Comparison of ENCODE assay signal across 16 cellular contexts in the genomic region with DNA sequence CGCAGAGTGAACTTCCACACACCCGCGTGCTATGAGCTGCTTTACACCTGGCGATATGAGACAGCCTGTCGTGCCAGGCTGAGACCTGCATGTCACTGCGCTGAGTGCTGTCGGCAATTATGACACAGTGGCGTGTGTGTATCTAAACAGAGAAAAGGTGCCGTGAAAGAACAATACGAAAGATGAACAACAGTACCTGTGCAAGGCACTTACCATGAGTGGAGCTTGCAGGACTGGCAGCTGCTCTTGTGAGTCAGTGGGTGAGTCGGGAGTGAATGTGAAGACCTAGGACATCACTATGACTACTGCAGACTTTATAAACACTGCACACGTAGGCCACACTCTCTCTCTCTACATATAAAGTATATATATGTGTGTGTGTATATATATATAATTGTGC.
DNase-seq lines count a peak whose midpoint lies in the region; ATAC-seq and TF ChIP-seq lines count a peak whose summit lies in the region.
"Had no signal": no experiment of that assay in that cellular context is flagged by ENCODE, and none has a peak within 500 bp of the region (broad histone marks: within the 10 kb centered on the region; RNA-seq: fewer than 3 reads in every experiment).

No MANE protein-coding gene starts in this region.

- H3K4me2 ChIP-seq in PC-3 (ENCODE audit: low read length) (peak overlapping the region; percentile 30), mammary epithelial cell (ENCODE audit: insufficient read depth, low read depth, low read length) (no peak overlapping the region)
- H3K4me2 ChIP-seq: BLaER1 had no signal

- POLR2A ChIA-PET in PC-3 (lab: Charles Lee; ENCODE audit: unreplicated experiment): interaction anchor here (0.5 kb wide), 1 partner anchor 116 kb away, joined by 4 read pairs; no protein-coding TSS in a partner anchor

- H3K4me1 ChIP-seq in PC-3 (ENCODE audit: insufficient read depth, low read length): peaks cover 64% of the 10 kb centered on the region
- peaks cover 4% of the 10 kb centered on the region for H3K4me1 ChIP-seq in mammary epithelial cell (ENCODE audit: insufficient read depth, low read length)

- H4K20me1 ChIP-seq in PC-3 (ENCODE audit: low read length): no peaks in the 10 kb centered on the region
- H4K20me1 ChIP-seq in mammary epithelial cell (ENCODE audit: insufficient read depth, low read length): no peaks in the 10 kb centered on the region
- H4K20me1 ChIP-seq: BLaER1 had no signal

- H3K4me3 ChIP-seq in PC-3 (ENCODE audit: low read length): no peak overlapping the region
- no peak overlapping the region for H3K4me3 ChIP-seq in mammary epithelial cell (replicated peaks in 1 of 3; ENCODE audit: insufficient read depth in 1 of 3, low read depth in 2 of 3, low read length in 3 of 3)
- H3K4me3 ChIP-seq: BLaER1, cardiac muscle cell, left lung, Peyer's patch had no signal

- ATAC-seq in PC-3 (peak; percentile 48), GM21381 (IDR thresholded peaks at IDR 0.05; ENCODE audit: unreplicated experiment) (no peak), GM19035 (IDR thresholded peaks at IDR 0.05; ENCODE audit: unreplicated experiment) (no peak), left cardiac atrium (no peak)
- ATAC-seq: left lung; naive thymus-derived CD4-positive, alpha-beta T cell had no signal

- peak overlapping the region; percentile 97 for H3K27ac ChIP-seq in PC-3 (ENCODE audit: low read length)
- H3K27ac ChIP-seq in mammary epithelial cell (ENCODE audit: insufficient read depth, low read depth, low read length): no peak overlapping the region
- H3K27ac ChIP-seq: BLaER1, cardiac muscle cell, left lung, Peyer's patch had no signal

- H3K36me3 ChIP-seq in PC-3 (ENCODE audit: low read depth, low read length) (no peaks in the 10 kb centered on the region), mammary epithelial cell (ENCODE audit: insufficient read depth, low read length) (no peaks in the 10 kb centered on the region)
- H3K36me3 ChIP-seq: BLaER1, cardiac muscle cell, left lung, Peyer's patch had no signal

- in situ Hi-C loops in mammary epithelial cell (cut with MboI; ENCODE audit: low sequenced_read_pairs in 2 of 2): no loop called here

- H3F3A ChIP-seq in PC-3 (ENCODE audit: low read length, unreplicated experiment): no peaks in the 10 kb centered on the region

- WGBS in mammary epithelial cell (ENCODE audit: low coverage, missing lambda C conversion rate): 71% methylated on average over 9 of the region's 12 CpGs

- H3K27me3 ChIP-seq in PC-3 (ENCODE audit: low read length) (no peaks in the 10 kb centered on the region), mammary epithelial cell (ENCODE audit: insufficient read depth, low read length) (no peaks in the 10 kb centered on the region)
- H3K27me3 ChIP-seq: BLaER1, cardiac muscle cell, left lung, Peyer's patch had no signal

- H3K9me2 ChIP-seq in PC-3 (replicated peaks; ENCODE audit: low read length): no peaks in the 10 kb centered on the region

- H3K9me3 ChIP-seq in PC-3 (ENCODE audit: low read length): no peaks in the 10 kb centered on the region
- no peaks in the 10 kb centered on the region for H3K9me3 ChIP-seq in mammary epithelial cell (replicated peaks; ENCODE audit: insufficient read depth, low read length)
- H3K9me3 ChIP-seq: BLaER1, left lung, Peyer's patch had no signal

- no peak overlapping the region; the same call in 1 of the 2 replicates for H3K9ac ChIP-seq in PC-3 (ENCODE audit: low read length)
- H3K9ac ChIP-seq in mammary epithelial cell (ENCODE audit: insufficient read depth, low read length): no peak overlapping the region
- H3K9ac ChIP-seq: BLaER1 had no signal

- intact Hi-C loops in PC-3 (cut with micrococcal nuclease) (loop anchor here (2.0 kb wide), 1 partner anchor 69 kb away; a partner anchor contains a TSS), mammary epithelial cell (cut with micrococcal nuclease) (no loop called here), left cardiac atrium (cut with DNase I) (no loop called here)

- CTCF ChIA-PET in PC-3 (lab: Charles Lee): no interaction called here
- CTCF ChIA-PET in mammary epithelial cell (lab: Charles Lee; ENCODE audit: low non-redundant PET): interaction anchor here (0.6 kb wide), 1 partner anchor 8 kb away, joined by 3 read pairs; no protein-coding TSS in a partner anchor

- dilution Hi-C loops in mammary epithelial cell (cut with HindIII; ENCODE audit: low sequenced_read_pairs): no loop called here

- H3K79me2 ChIP-seq in PC-3 (ENCODE audit: low read length): no peaks in the 10 kb centered on the region
- no peaks in the 10 kb centered on the region for H3K79me2 ChIP-seq in mammary epithelial cell (ENCODE audit: insufficient read depth, low read length)

- DNase-seq in activated naive CD4-positive, alpha-beta T cell treated with Interleukin-2 at 50 U/mL for 16 hours: peak; percentile 32
- DNase-seq in activated naive CD4-positive, alpha-beta T cell (lab: John Stamatoyannopoulos, UW): no peak
- DNase-seq in PC-3 (peak; percentile 73), mammary epithelial cell (peak; percentile 61), left cardiac atrium (no peak)
- peak; percentile 60 for DNase-seq in stimulated activated CD8-positive, alpha-beta memory T cell treated with anti-CD3 and anti-CD28 coated beads, Interleukin-4, amount 100 ng/mL, for 48 hours
- DNase-seq: HFFc6; left lung; MV-4-11; naive thymus-derived CD4-positive, alpha-beta T cell; Peyer's patch; T1000 had no signal

- TF ChIP-seq CTCF in PC-3 (conservative IDR thresholded peaks at IDR 0.05; ENCODE audit: low read depth, low read length) (no peak), mammary epithelial cell (conservative IDR thresholded peaks at IDR 0.05 in 1 of 2, IDR thresholded peaks at IDR 0.05 in 1 of 2; ENCODE audit: extremely low read depth in 1 of 2, insufficient read depth in 1 of 2, low read depth in 1 of 2, low read length in 2 of 2) (no peak)

- 0 out of 2 replicates have a peak overlapping the region, but pooled peaks have one; percentile 26 for H2AFZ ChIP-seq in PC-3 (ENCODE audit: low read length)
- no peak overlapping the region for H2AFZ ChIP-seq in mammary epithelial cell (ENCODE audit: low read depth, low read length)

- BruUV-seq in PC-3 (replicated peaks; lab: Mats Ljungman, UMichigan): no TSS peak
- BruUV-seq in mammary epithelial cell (replicated peaks; lab: Mats Ljungman, UMichigan): no TSS peak

Comparison
In these comparisons a context has a peak if more than half of its experiments do, and no peak if none do; other contexts are left out.
1. DNase-seq: peak in activated naive CD4-positive, alpha-beta T cell treated with Interleukin-2 at 50 U/mL for 16 hours (single experiment), PC-3 (single experiment), mammary epithelial cell (single experiment) and stimulated activated CD8-positive, alpha-beta memory T cell treated with anti-CD3 and anti-CD28 coated beads, Interleukin-4, amount 100 ng/mL, for 48 hours (single experiment); none in activated naive CD4-positive, alpha-beta T cell (0 of 4) and left cardiac atrium (single experiment).